Comparison of ENCODE assay signal across 1 cellular context in genomic region chr19:7637374-7638256, GRCh38.
TF ChIP-seq lines count a peak whose summit lies in the region.

No MANE protein-coding gene starts in this region.

TF ChIP-seq in K562, 482 proteins besides CTCF, POLR2A, EP300 and RAD21 (continued from another document and continues in another):
- no peak for TF ChIP-seq AFF1 (IDR thresholded peaks at IDR 0.05; ENCODE audit: low read depth in 1 of 2, partially characterized antibody in 2 of 2)
- TF ChIP-seq ZNF282 (CRISPR knock-in tag; IDR thresholded peaks at IDR 0.05) = no peak
- TF ChIP-seq CEBPG (CRISPR knock-in tag; IDR thresholded peaks at IDR 0.05) = no peak
- TF ChIP-seq CEBPG (tag; conservative IDR thresholded peaks at IDR 0.05 in 1 of 2, IDR thresholded peaks at IDR 0.05 in 1 of 2) = no peak
- peak in 1 of 2 experiments; percentile 59; a peak in 1 of 4 replicates for TF ChIP-seq SRF (CRISPR knock-in tag; IDR thresholded peaks at IDR 0.05)
- no peak for TF ChIP-seq ZNF124 (CRISPR knock-in tag; IDR thresholded peaks at IDR 0.05)
- TF ChIP-seq KLF1 (tag; IDR thresholded peaks at IDR 0.05) = 0 out of 2 replicates have a peak, but pooled peaks have one; percentile 27
- TF ChIP-seq CC2D1A (IDR thresholded peaks at IDR 0.05) = no peak
- no peak for TF ChIP-seq EZH2 (IDR thresholded peaks at IDR 0.05; ENCODE audit: borderline replicate concordance, low read depth, low read length)
- TF ChIP-seq CREB3 (tag; conservative IDR thresholded peaks at IDR 0.05; ENCODE audit: low read depth) = no peak
- TF ChIP-seq SFPQ (IDR thresholded peaks at IDR 0.05; ENCODE audit: low read depth, low read length) = no peak
- no peak for TF ChIP-seq ZBTB43 (CRISPR knock-in tag; IDR thresholded peaks at IDR 0.05)
- TF ChIP-seq SMARCE1 (IDR thresholded peaks at IDR 0.05) = no peak
- TF ChIP-seq GMEB1 (CRISPR knock-in tag; IDR thresholded peaks at IDR 0.05) = no peak
- TF ChIP-seq ZKSCAN8 (CRISPR knock-in tag; IDR thresholded peaks at IDR 0.05) = no peak
- TF ChIP-seq SMARCA4 (IDR thresholded peaks at IDR 0.05) = no peak
- no peak for TF ChIP-seq ZNF830 (CRISPR knock-in tag; IDR thresholded peaks at IDR 0.05)
- no peak for TF ChIP-seq HDAC8 (tag; IDR thresholded peaks at IDR 0.05)
- TF ChIP-seq BCLAF1 (IDR thresholded peaks at IDR 0.05; ENCODE audit: borderline replicate concordance in 1 of 2, control insufficient read depth in 1 of 2, low read depth in 2 of 2, low read length in 1 of 2) = no peak
- TF ChIP-seq ZNF146 (CRISPR knock-in tag; IDR thresholded peaks at IDR 0.05; ENCODE audit: unreplicated experiment) = no peak
- no peak for TF ChIP-seq E4F1 (CRISPR knock-in tag; IDR thresholded peaks at IDR 0.05; ENCODE audit: borderline replicate concordance)
- TF ChIP-seq HDAC2 (IDR thresholded peaks at IDR 0.05) = no peak; the same call in none of the 2 replicates
- no peak for TF ChIP-seq ZNF121 (CRISPR knock-in tag; conservative IDR thresholded peaks at IDR 0.05)
- TF ChIP-seq PHF8 (IDR thresholded peaks at IDR 0.05; ENCODE audit: borderline replicate concordance, low read length) = peak; percentile 65
- TF ChIP-seq ZNF232 (CRISPR knock-in tag; IDR thresholded peaks at IDR 0.05) = no peak
- no peak for TF ChIP-seq CHCHD3 (CRISPR knock-in tag; IDR thresholded peaks at IDR 0.05)
- TF ChIP-seq PTBP1 (IDR thresholded peaks at IDR 0.05; ENCODE audit: low read depth, low read length) = no peak; the same call in 1 of the 2 replicates
- TF ChIP-seq MBD2 (IDR thresholded peaks at IDR 0.05; ENCODE audit: borderline replicate concordance, low read depth) = peak; percentile 47; the same call in 1 of the 2 replicates
- TF ChIP-seq ZBTB5 (IDR thresholded peaks at IDR 0.05) = no peak
- no peak for TF ChIP-seq CCAR2 (IDR thresholded peaks at IDR 0.05; ENCODE audit: low read depth, low read length)
- no peak for TF ChIP-seq NFATC3 (IDR thresholded peaks at IDR 0.05)
- TF ChIP-seq ESRRB (CRISPR knock-in tag; IDR thresholded peaks at IDR 0.05; ENCODE audit: borderline replicate concordance) = no peak
- TF ChIP-seq MTA3 (IDR thresholded peaks at IDR 0.05; ENCODE audit: borderline replicate concordance) = no peak; the same call in 1 of the 2 replicates
- TF ChIP-seq TEAD2 (tag; IDR thresholded peaks at IDR 0.05) = no peak
- TF ChIP-seq SMAD1 (IDR thresholded peaks at IDR 0.05; ENCODE audit: low read depth, low read length, partially characterized antibody) = no peak
- no peak for TF ChIP-seq U2AF2 (optimal IDR thresholded peaks at IDR 0.05; ENCODE audit: low read depth, low read length)
- TF ChIP-seq ARID4B (CRISPR knock-in tag; IDR thresholded peaks at IDR 0.05) = no peak
- TF ChIP-seq ZC3H4 (CRISPR knock-in tag; IDR thresholded peaks at IDR 0.05; ENCODE audit: borderline replicate concordance) = no peak
- TF ChIP-seq BRD9 (IDR thresholded peaks at IDR 0.05; ENCODE audit: low read depth, partially characterized antibody) = no peak
